ENCODE assay signal across 10 cellular contexts in the genomic region with DNA sequence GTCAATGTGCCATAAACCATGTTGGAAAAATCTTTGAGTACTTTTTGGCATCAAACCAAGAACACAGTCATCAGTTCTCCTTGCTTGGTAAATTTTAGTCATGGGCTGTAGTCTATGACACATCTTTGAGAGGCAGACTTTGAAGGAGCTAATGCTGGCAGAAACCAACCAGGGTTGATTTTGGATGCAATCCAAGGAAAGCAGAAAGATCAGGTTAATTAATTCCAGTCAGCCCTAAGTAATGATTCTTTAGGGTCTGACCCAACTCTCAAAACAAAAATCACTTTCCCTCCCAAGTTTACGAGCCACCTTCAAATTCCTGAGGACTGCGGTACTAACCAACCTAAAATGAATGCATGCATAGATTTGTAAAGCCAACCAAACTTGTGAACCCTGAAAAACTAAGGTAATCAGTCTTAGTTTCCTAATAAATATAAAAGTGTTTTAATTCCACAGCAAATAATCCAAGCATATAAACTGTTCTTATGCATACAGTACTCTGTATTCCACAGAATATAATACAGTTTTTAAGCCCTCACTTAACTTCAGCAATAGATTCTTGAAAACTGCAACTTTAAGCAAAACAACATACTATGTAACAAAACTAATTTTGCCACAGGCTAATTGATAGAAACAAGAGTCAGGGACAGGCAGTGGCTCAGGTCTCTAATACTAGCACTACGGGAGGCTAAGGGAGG. TPM values are rescaled to one million over a fixed set of nuclear protein-coding genes. Genes with fewer than 3 reads are reported as not detected.
DNase-seq lines count a peak whose midpoint lies in the region; ATAC-seq, FAIRE-seq and TF ChIP-seq lines count a peak whose summit lies in the region.
"Had no signal": no experiment of that assay in that cellular context is flagged by ENCODE, and none has a peak within 500 bp of the region (broad histone marks: within the 10 kb centered on the region; RNA-seq: fewer than 3 reads in every experiment).

No MANE protein-coding gene starts in this region.

- H2AFZ ChIP-seq in HepG2 (ENCODE audit: low read length): no peak overlapping the region

- H3K4me2 ChIP-seq in BLaER1 treated with 17β-estradiol and CSF1 and Interleukin-3, amounts not matched to agents 10 nM and 100 nM: peak overlapping the region; percentile 1 to 62 (median 35); a peak in 14 of 22 replicates
- no peak overlapping the region for H3K4me2 ChIP-seq in HepG2 (ENCODE audit: low read depth, low read length)

- H3K36me3 ChIP-seq in BLaER1 treated with 17β-estradiol and CSF1 and Interleukin-3, amounts not matched to agents 10 nM and 100 nM: no peaks in the 10 kb centered on the region
- H3K36me3 ChIP-seq in HepG2 (replicated peaks in 1 of 2; ENCODE audit: control insufficient read depth in 1 of 2, insufficient read depth in 2 of 2, low read length in 2 of 2): no peaks in the 10 kb centered on the region
- H3K36me3 ChIP-seq: Peyer's patch had no signal

- H3K4me1 Mint-ChIP-seq in activated B cell treated with CpG ODN at 0.5 μM for 24 hours (peaks cover 59% of the 10 kb centered on the region), T-helper 17 cell (no peaks in the 10 kb centered on the region)

- CTCF ChIA-PET in activated B cell treated with CpG ODN at 0.5 μM for 24 hours (lab: Charles Lee) (no interaction called here), HepG2 (lab: Yijun Ruan, JAX; ENCODE audit: low intra/inter-chr PET ratio, low total read pairs) (no interaction called here)

- intact Hi-C loops in activated B cell treated with CpG ODN at 0.5 μM for 24 hours (cut with micrococcal nuclease) (no loop called here), HepG2 (cut with micrococcal nuclease; ENCODE audit: unreplicated experiment) (no loop called here)

- H3K79me2 ChIP-seq in HepG2 (ENCODE audit: insufficient read depth, low read length): no peaks in the 10 kb centered on the region

- FAIRE-seq in HepG2 (lab: Jason Lieb, UNC): no peak
- FAIRE-seq: GM12891 had no signal

- 97% methylated on average over 3 of the region's 3 CpGs for WGBS in HepG2 (ENCODE audit: low lambda C conversion rate)

- in situ Hi-C loops in HepG2 (cut with HindIII; ENCODE audit: extremely low pct_ligation_motif_present, low pct_unique_long_range_greater_than_20kb): no loop called here

- no peaks in the 10 kb centered on the region for H3K9me3 Mint-ChIP-seq in activated B cell treated with CpG ODN at 0.5 μM for 24 hours

- no peaks in the 10 kb centered on the region for H3K9me3 ChIP-seq in BLaER1 treated with 17β-estradiol and CSF1 and Interleukin-3, amounts not matched to agents 10 nM and 100 nM (replicated peaks in 1 of 11)
- H3K9me3 ChIP-seq in HepG2 (ENCODE audit: low read length) (no peaks in the 10 kb centered on the region), T-helper 17 cell (ENCODE audit: control insufficient read depth, low read length, poor library complexity, severe bottlenecking) (no peaks in the 10 kb centered on the region)
- H3K9me3 ChIP-seq: Peyer's patch had no signal

- no TSS peak for BruUV-seq in HepG2 (replicated peaks; lab: Mats Ljungman, UMichigan)

- TF ChIP-seq CTCF in activated B cell treated with CpG ODN at 0.5 μM for 24 hours (IDR thresholded peaks at IDR 0.05) (no peak), HepG2 (CRISPR knock-in tag; IDR thresholded peaks at IDR 0.05) (no peak)

- TF ChIP-seq EP300 in HepG2 (IDR thresholded peaks at IDR 0.05; ENCODE audit: low read depth in 2 of 2, low read length in 2 of 2) (no peak), HepG2 (CRISPR knock-in tag; IDR thresholded peaks at IDR 0.05; ENCODE audit: borderline replicate concordance) (no peak)

- H3K4me3 ChIP-seq in BLaER1 treated with 17β-estradiol and CSF1 and Interleukin-3, amounts not matched to agents 10 nM and 100 nM: no peak overlapping the region
- H3K4me3 ChIP-seq in HepG2 (replicated peaks in 1 of 3; ENCODE audit: insufficient read depth in 1 of 3, low read depth in 2 of 3, low read length in 3 of 3): no peak overlapping the region
- H3K4me3 ChIP-seq: Peyer's patch had no signal

- POLR2A ChIA-PET in activated B cell treated with CpG ODN at 0.5 μM for 24 hours (lab: Charles Lee): no interaction called here
- POLR2A ChIA-PET in HepG2 (lab: Yijun Ruan, JAX): no interaction called here

- no peaks in the 10 kb centered on the region for H3K27me3 ChIP-seq in BLaER1 treated with 17β-estradiol and CSF1 and Interleukin-3, amounts not matched to agents 10 nM and 100 nM
- H3K27me3 ChIP-seq in HepG2 (ENCODE audit: control insufficient read depth in 1 of 2, insufficient read depth in 2 of 2, low read length in 2 of 2): no peaks in the 10 kb centered on the region
- H3K27me3 ChIP-seq: Peyer's patch had no signal

- no peaks in the 10 kb centered on the region for H4K20me1 ChIP-seq in BLaER1 treated with 17β-estradiol and CSF1 and Interleukin-3, amounts not matched to agents 10 nM and 100 nM
- no peaks in the 10 kb centered on the region for H4K20me1 ChIP-seq in HepG2 (ENCODE audit: insufficient read depth, low read length)

- H3K27ac Mint-ChIP-seq in activated B cell treated with CpG ODN at 0.5 μM for 24 hours: no peak overlapping the region
- H3K27ac Mint-ChIP-seq in T-helper 17 cell: no peak overlapping the region

- DNase-seq in HS-27A (ENCODE audit: low read depth) (peak; percentile 42), activated B cell treated with CpG ODN at 0.5 μM for 24 hours (no peak), HepG2 (ENCODE audit: low spot score) (peak; percentile 58), GDM1 (lab: John Stamatoyannopoulos, UW) (no peak), T-helper 17 cell (no peak)
- no peak for DNase-seq in activated naive CD4-positive, alpha-beta T cell treated with Interleukin-2 at 50 U/mL for 16 hours
- DNase-seq: Peyer's patch had no signal

- H3K27ac ChIP-seq in BLaER1 treated with 17β-estradiol and CSF1 and Interleukin-3, amounts not matched to agents 10 nM and 100 nM: no peak overlapping the region
- H3K27ac ChIP-seq in HepG2 (ENCODE audit: extremely low read length, insufficient read depth, low read length): no peak overlapping the region
- H3K27ac ChIP-seq: Peyer's patch had no signal

- no peaks in the 10 kb centered on the region for H3K27me3 Mint-ChIP-seq in activated B cell treated with CpG ODN at 0.5 μM for 24 hours
- no peaks in the 10 kb centered on the region for H3K27me3 Mint-ChIP-seq in T-helper 17 cell

- no peak overlapping the region for H3K9ac ChIP-seq in BLaER1 treated with 17β-estradiol and CSF1 and Interleukin-3, amounts not matched to agents 10 nM and 100 nM
- H3K9ac ChIP-seq in HepG2 (ENCODE audit: insufficient read depth, low read depth, low read length): no peak overlapping the region

- TF ChIP-seq POLR2A in HepG2 (IDR thresholded peaks at IDR 0.05; ENCODE audit: insufficient read depth in 1 of 2, low read depth in 2 of 2, low read length in 2 of 2): no peak

- no peak for TF ChIP-seq RAD21 in HepG2 (CRISPR knock-in tag; IDR thresholded peaks at IDR 0.05)

- H3K36me3 Mint-ChIP-seq in activated B cell treated with CpG ODN at 0.5 μM for 24 hours (ENCODE audit: low read depth): peaks cover 23% of the 10 kb centered on the region
- H3K36me3 Mint-ChIP-seq in T-helper 17 cell (ENCODE audit: low read depth): peaks cover 3% of the 10 kb centered on the region

- peak; percentile 18 for ATAC-seq in activated B cell treated with CpG ODN at 0.5 μM for 24 hours (ENCODE audit: low read depth)
- ATAC-seq in HepG2: no peak
- ATAC-seq in GM19328 (IDR thresholded peaks at IDR 0.05; ENCODE audit: unreplicated experiment): no peak
- no peak for ATAC-seq in T-helper 17 cell

- H3K4me3 Mint-ChIP-seq in activated B cell treated with CpG ODN at 0.5 μM for 24 hours (no peak overlapping the region), T-helper 17 cell (no peak overlapping the region)

- H3K4me1 ChIP-seq in BLaER1 treated with 17β-estradiol and CSF1 and Interleukin-3, amounts not matched to agents 10 nM and 100 nM: peaks cover 0 to 19% (median 9%) of the 10 kb centered on the region in 10 experiments; a peak in 13 of 20 replicates
- no peaks in the 10 kb centered on the region for H3K4me1 ChIP-seq in HepG2 (ENCODE audit: insufficient read depth, low read length)
- H3K4me1 ChIP-seq: Peyer's patch had no signal

TF ChIP-seq in HepG2, 621 proteins besides CTCF, POLR2A, EP300 and RAD21 (continues in another document):
- TF ChIP-seq ZNF263 (CRISPR knock-in tag; IDR thresholded peaks at IDR 0.05): no peak
- TF ChIP-seq, protein P1, sequence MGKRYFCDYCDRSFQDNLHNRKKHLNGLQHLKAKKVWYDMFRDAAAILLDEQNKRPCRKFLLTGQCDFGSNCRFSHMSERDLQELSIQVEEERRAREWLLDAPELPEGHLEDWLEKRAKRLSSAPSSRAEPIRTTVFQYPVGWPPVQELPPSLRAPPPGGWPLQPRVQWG (CRISPR knock-in tag; IDR thresholded peaks at IDR 0.05; ENCODE audit: borderline replicate concordance, low read depth): no peak
- peak; percentile 61; the same call in 1 of the 2 replicates for TF ChIP-seq CREB1 (IDR thresholded peaks at IDR 0.05)
- TF ChIP-seq CREB1 (CRISPR knock-in tag; IDR thresholded peaks at IDR 0.05): no peak
- no peak for TF ChIP-seq ZNF160 (CRISPR knock-in tag; IDR thresholded peaks at IDR 0.05)

RNA-seq across cellular contexts. Expression of gene AP1S3, which starts 22.0 kb away (rescaled TPM):
- total RNA-seq in activated B cell treated with CpG ODN at 0.5 μM for 24 hours: 46.0 and 46.3 TPM in 2 replicates
- total RNA-seq in HepG2 (2016; rRNA removed; fragmentation: Illumina TruSeq; extraction: Trizol): 16.3 and 26.3 TPM in 2 replicates
- total RNA-seq in HepG2 (2016; cell fraction: cytosol; rRNA removed; fragmentation: Illumina TruSeq; extraction: Trizol; ENCODE audit: low read depth): 6.3 and 6.8 TPM in 2 replicates
- total RNA-seq in HepG2 (2016; cell fraction: insoluble cytoplasmic fraction; rRNA removed; fragmentation: Illumina TruSeq; extraction: Trizol): 16.9 and 26.4 TPM in 2 replicates
- 10.6 and 12.4 TPM in 2 replicates for total RNA-seq in HepG2 (2016; cell fraction: membrane; rRNA removed; fragmentation: Illumina TruSeq; extraction: Trizol)
- 10.5 and 13.1 TPM in 2 replicates for total RNA-seq in HepG2 (2016; cell fraction: nucleus; rRNA removed; fragmentation: Illumina TruSeq; extraction: Trizol)
- polyA plus RNA-seq in HepG2 (2011; rRNA removed): 2.9 and 3.0 TPM in 2 replicates
- 2.0 and 2.4 TPM in 2 replicates for polyA plus RNA-seq in HepG2 (2011; cell fraction: cytosol; rRNA removed)
- 1.2 TPM in 2 replicates for polyA plus RNA-seq in HepG2 (2011; cell fraction: nucleus; rRNA removed)
- polyA plus RNA-seq in HepG2 (2012): 2.1 and 3.0 TPM in 2 replicates
- polyA plus RNA-seq in HepG2 (2016; cell fraction: cytosol; fragmentation: Illumina TruSeq; extraction: Trizol; ENCODE audit: low read depth): 1.8 and 2.4 TPM in 2 replicates
- polyA plus RNA-seq in HepG2 (2016; cell fraction: insoluble cytoplasmic fraction; fragmentation: Illumina TruSeq; extraction: Trizol; ENCODE audit: low read depth): 17.8 and 18.6 TPM in 2 replicates
- 4.3 and 5.4 TPM in 2 replicates for polyA plus RNA-seq in HepG2 (2016; cell fraction: membrane; fragmentation: Illumina TruSeq; extraction: Trizol; ENCODE audit: low read depth)
- polyA plus RNA-seq in HepG2 (2016; cell fraction: nucleus; fragmentation: Illumina TruSeq; extraction: Trizol; ENCODE audit: insufficient read depth, low read depth): 8.0 and 11.0 TPM in 2 replicates
- polyA minus RNA-seq in HepG2 (2011; rRNA and poly(A)+ RNA removed; ENCODE audit: low replicate concordance): 3.3 and 6.3 TPM in 2 replicates
- 3.7 and 4.2 TPM in 2 replicates for polyA minus RNA-seq in HepG2 (2011; cell fraction: cytosol; rRNA and poly(A)+ RNA removed)
- polyA minus RNA-seq in HepG2 (2011; cell fraction: nucleus; rRNA and poly(A)+ RNA removed): 3.2 and 8.6 TPM in 2 replicates
- total RNA-seq in T-helper 17 cell: 1 to 10 TPM; 1.6 to 2.9 TPM

Comparison
In these comparisons a context has a peak if more than half of its experiments do, and no peak if none do; other contexts are left out.
1. DNase-seq: peak in HS-27A (single experiment) and HepG2 (single experiment); none in activated B cell treated with CpG ODN at 0.5 μM for 24 hours (single experiment), GDM1 (single experiment), T-helper 17 cell (0 of 3) and activated naive CD4-positive, alpha-beta T cell treated with Interleukin-2 at 50 U/mL for 16 hours (single experiment).